19 cellular contexts compared by ENCODE assay signal in genomic region chr16:81588326-81589081, GRCh38.
DNase-seq lines count a peak whose midpoint lies in the region; ATAC-seq lines count a peak whose summit lies in the region.
"Had no signal": no experiment of that assay in that cellular context is flagged by ENCODE, and none has a peak within 500 bp of the region (broad histone marks: within the 10 kb centered on the region; RNA-seq: fewer than 3 reads in every experiment).

No MANE protein-coding gene starts in this region.

- no peaks in the 10 kb centered on the region for H3K27me3 Mint-ChIP-seq in activated T-cell treated with anti-CD3 and anti-CD28 coated beads, Interleukin-2, amount 50 U/mL, for 72 hours (ENCODE audit: low read depth)
- no peaks in the 10 kb centered on the region for H3K27me3 Mint-ChIP-seq in T-helper 2 cell treated with Interferon-gamma antibody and Interleukin-4, amounts not matched to agents 5 μg/mL and 100 μg/mL, for 36 hours (ENCODE audit: low read depth)
- H3K27me3 Mint-ChIP-seq in stimulated activated naive B cell treated with anti-CD40 and anti-IgM and Interleukin-4, amounts not matched to agents 10 μg/mL and 1 μg/mL and 100 μg/mL, for 72 hours, result no peaks in the 10 kb centered on the region

- peak overlapping the region; percentile 13 to 29 for H3K4me3 Mint-ChIP-seq in activated T-cell treated with anti-CD3 and anti-CD28 coated beads, Interleukin-2, amount 50 U/mL, for 72 hours
- H3K4me3 Mint-ChIP-seq in T-helper 2 cell treated with Interferon-gamma antibody and Interleukin-4, amounts not matched to agents 5 μg/mL and 100 μg/mL, for 36 hours, result no peak overlapping the region
- H3K4me3 Mint-ChIP-seq in stimulated activated naive B cell treated with anti-CD40 and anti-IgM and Interleukin-4, amounts not matched to agents 10 μg/mL and 1 μg/mL and 100 μg/mL, for 72 hours, result no peak overlapping the region

- no peak for DNase-seq in activated T-cell treated with anti-CD3 and anti-CD28 coated beads, Interleukin-2, amount 50 U/mL, for 72 hours
- DNase-seq in activated T-cell treated with anti-CD3 and anti-CD28 coated beads, Interleukin-2, amount 50 U/mL, for 1 hour, result no peak
- DNase-seq in T-helper 2 cell treated with Interferon-gamma antibody and Interleukin-4, amounts not matched to agents 5 μg/mL and 100 μg/mL, for 36 hours (ENCODE audit: low spot score), result peak; percentile 6
- DNase-seq in left lobe of liver (ENCODE audit: low spot score), result no peak
- no peak for DNase-seq in stimulated activated naive B cell treated with anti-CD40 and anti-IgM and Interleukin-4, amounts not matched to agents 10 μg/mL and 1 μg/mL and 100 μg/mL, for 72 hours
- DNase-seq in NCI-H2029 (lab: John Stamatoyannopoulos, UW), result no peak
- DNase-seq in central memory CD4-positive, alpha-beta T cell, result no peak
- DNase-seq: amygdala; foreskin fibroblast; GF-D8; NCI-H1092; NCI-H2081; NCI-H510A; NK-92 treated with Interleukin-12 subunit alpha and Interleukin-12 subunit beta, amount 100 ng/mL, for 24 hours; right cardiac atrium; stimulated activated CD8-positive, alpha-beta memory T cell treated with anti-CD3 and anti-CD28 coated beads, Interleukin-4, amount 100 ng/mL, for 48 hours; T-helper 9 cell; testis had no signal

- H3K27ac Mint-ChIP-seq in activated T-cell treated with anti-CD3 and anti-CD28 coated beads, Interleukin-2, amount 50 U/mL, for 72 hours, result peak overlapping the region; percentile 79
- H3K27ac Mint-ChIP-seq in T-helper 2 cell treated with Interferon-gamma antibody and Interleukin-4, amounts not matched to agents 5 μg/mL and 100 μg/mL, for 36 hours, result peak overlapping the region; percentile 9
- peak overlapping the region; percentile 78 for H3K27ac Mint-ChIP-seq in stimulated activated naive B cell treated with anti-CD40 and anti-IgM and Interleukin-4, amounts not matched to agents 10 μg/mL and 1 μg/mL and 100 μg/mL, for 72 hours

- no peaks in the 10 kb centered on the region for H3K9me3 Mint-ChIP-seq in activated T-cell treated with anti-CD3 and anti-CD28 coated beads, Interleukin-2, amount 50 U/mL, for 72 hours
- no peaks in the 10 kb centered on the region for H3K9me3 Mint-ChIP-seq in T-helper 2 cell treated with Interferon-gamma antibody and Interleukin-4, amounts not matched to agents 5 μg/mL and 100 μg/mL, for 36 hours
- H3K9me3 Mint-ChIP-seq in stimulated activated naive B cell treated with anti-CD40 and anti-IgM and Interleukin-4, amounts not matched to agents 10 μg/mL and 1 μg/mL and 100 μg/mL, for 72 hours, result no peaks in the 10 kb centered on the region

- peak; percentile 62 to 72 for ATAC-seq in activated T-cell treated with anti-CD3 and anti-CD28 coated beads, Interleukin-2, amount 50 U/mL, for 72 hours (replicated peaks in 1 of 2)
- peak; percentile 11 for ATAC-seq in left lobe of liver
- no peak for ATAC-seq in stimulated activated naive B cell treated with anti-CD40 and anti-IgM and Interleukin-4, amounts not matched to agents 10 μg/mL and 1 μg/mL and 100 μg/mL, for 72 hours (replicated peaks)
- no peak for ATAC-seq in HG03097 (IDR thresholded peaks at IDR 0.05; ENCODE audit: low FRiP score, unreplicated experiment)
- ATAC-seq: right cardiac atrium had no signal

- peaks cover 8% of the 10 kb centered on the region for H3K4me1 Mint-ChIP-seq in activated T-cell treated with anti-CD3 and anti-CD28 coated beads, Interleukin-2, amount 50 U/mL, for 72 hours (ENCODE audit: low read depth)
- peaks cover 13% of the 10 kb centered on the region for H3K4me1 Mint-ChIP-seq in T-helper 2 cell treated with Interferon-gamma antibody and Interleukin-4, amounts not matched to agents 5 μg/mL and 100 μg/mL, for 36 hours (ENCODE audit: low read depth)
- H3K4me1 Mint-ChIP-seq in stimulated activated naive B cell treated with anti-CD40 and anti-IgM and Interleukin-4, amounts not matched to agents 10 μg/mL and 1 μg/mL and 100 μg/mL, for 72 hours, result peaks cover 39 to 48% of the 10 kb centered on the region in 2 donors

- no peaks in the 10 kb centered on the region for H3K36me3 Mint-ChIP-seq in activated T-cell treated with anti-CD3 and anti-CD28 coated beads, Interleukin-2, amount 50 U/mL, for 72 hours (ENCODE audit: insufficient read depth in 2 of 2)
- peaks cover 4% of the 10 kb centered on the region for H3K36me3 Mint-ChIP-seq in T-helper 2 cell treated with Interferon-gamma antibody and Interleukin-4, amounts not matched to agents 5 μg/mL and 100 μg/mL, for 36 hours (ENCODE audit: low read depth)
- H3K36me3 Mint-ChIP-seq in stimulated activated naive B cell treated with anti-CD40 and anti-IgM and Interleukin-4, amounts not matched to agents 10 μg/mL and 1 μg/mL and 100 μg/mL, for 72 hours, result peaks cover 23 to 44% of the 10 kb centered on the region in 2 donors

Comparison
In these comparisons a context has a peak if more than half of its experiments do, and no peak if none do; other contexts are left out.
1. ATAC-seq: peak in activated T-cell treated with anti-CD3 and anti-CD28 coated beads, Interleukin-2, amount 50 U/mL, for 72 hours (2 of 2) and left lobe of liver (single experiment); none in stimulated activated naive B cell treated with anti-CD40 and anti-IgM and Interleukin-4, amounts not matched to agents 10 μg/mL and 1 μg/mL and 100 μg/mL, for 72 hours (0 of 2) and HG03097 (single experiment).
2. H3K27ac Mint-ChIP-seq: peak in every context shown above with its lines; median percentile 79 in activated T-cell treated with anti-CD3 and anti-CD28 coated beads, Interleukin-2, amount 50 U/mL, for 72 hours; 78 in stimulated activated naive B cell treated with anti-CD40 and anti-IgM and Interleukin-4, amounts not matched to agents 10 μg/mL and 1 μg/mL and 100 μg/mL, for 72 hours; 9 in T-helper 2 cell treated with Interferon-gamma antibody and Interleukin-4, amounts not matched to agents 5 μg/mL and 100 μg/mL, for 36 hours.
3. H3K4me3 Mint-ChIP-seq: peak in activated T-cell treated with anti-CD3 and anti-CD28 coated beads, Interleukin-2, amount 50 U/mL, for 72 hours (2 of 2); none in T-helper 2 cell treated with Interferon-gamma antibody and Interleukin-4, amounts not matched to agents 5 μg/mL and 100 μg/mL, for 36 hours (single experiment) and stimulated activated naive B cell treated with anti-CD40 and anti-IgM and Interleukin-4, amounts not matched to agents 10 μg/mL and 1 μg/mL and 100 μg/mL, for 72 hours (0 of 2).